In the genomic region with DNA sequence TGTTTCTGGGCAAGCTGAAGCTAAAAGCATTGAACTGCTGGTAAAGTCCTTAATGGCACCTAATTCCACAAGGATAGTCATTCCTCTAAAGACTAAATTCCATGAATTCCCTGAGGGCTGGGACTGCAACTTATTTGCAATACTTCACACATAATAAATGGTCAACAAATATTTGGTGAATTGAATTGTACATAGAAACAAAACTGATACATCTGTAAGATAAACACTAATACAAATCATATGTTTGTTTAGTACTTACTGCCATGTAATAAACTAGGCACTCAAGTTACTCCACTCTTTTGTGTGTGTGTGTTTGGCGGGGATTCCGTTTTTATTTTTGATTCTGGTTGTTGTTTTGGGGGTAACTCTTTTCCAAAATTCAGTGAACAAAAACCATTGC, we compare ENCODE assay signal across 18 cellular contexts.
DNase-seq lines count a peak whose midpoint lies in the region; TF ChIP-seq lines count a peak whose summit lies in the region.
"Had no signal": no experiment of that assay in that cellular context is flagged by ENCODE, and none has a peak within 500 bp of the region (broad histone marks: within the 10 kb centered on the region; RNA-seq: fewer than 3 reads in every experiment).

No MANE protein-coding gene starts in this region.

- peaks cover 29% of the 10 kb centered on the region for H3K9me3 Mint-ChIP-seq in nephron progenitor cell
- H3K9me3 Mint-ChIP-seq: T-helper 2 cell treated with Interferon-gamma antibody and Interleukin-4, amounts not matched to agents 5 μg/mL and 100 μg/mL, for 36 hours had no signal

- CTCF ChIA-PET in GM10248 (lab: Yijun Ruan, JAX): no interaction called here

- no peaks in the 10 kb centered on the region for H3K36me3 ChIP-seq in breast epithelium
- H3K36me3 ChIP-seq: SJSA1 had no signal

- peaks cover 14% of the 10 kb centered on the region for H3K4me1 Mint-ChIP-seq in nephron progenitor cell
- H3K4me1 Mint-ChIP-seq: B cell had no signal

- DNase-seq in DMS153 (lab: John Stamatoyannopoulos, UW) (peak; percentile 22), DMS153 treated with DMSO at 0.1 percent for 48 hours (lab: John Stamatoyannopoulos, UW; ENCODE audit: unreplicated experiment) (no peak), T47D (ENCODE audit: low read depth in 1 of 2, low spot score in 1 of 2) (peak; percentile 35 to 78), breast epithelium (ENCODE audit: low spot score in 2 of 2) (no peak), NCI-H748 treated with DMSO at 0.1 percent for 48 hours (lab: John Stamatoyannopoulos, UW) (peak; percentile 23), nephron progenitor cell (no peak), GM10248 (ENCODE audit: extremely low spot score) (no peak), H4 (ENCODE audit: low spot score) (no peak)
- DNase-seq: GF-D8, GM23248, KBM-7, NCI-H1436, NCI-H1930 had no signal

- in situ Hi-C loops in T47D (cut with HindIII; ENCODE audit: low pct_unique_long_range_greater_than_20kb, low sequenced_read_pairs): no loop called here

- no peak overlapping the region for H3K4me3 ChIP-seq in breast epithelium
- H3K4me3 ChIP-seq: GM12878, GM23248, SJSA1 had no signal

- POLR2A ChIA-PET in GM10248 (lab: Yijun Ruan, JAX): no interaction called here

- H3K27ac ChIP-seq in breast epithelium: no peak overlapping the region
- H3K27ac ChIP-seq: 22Rv1, GM23248, SJSA1 had no signal

- H3K27me3 Mint-ChIP-seq in nephron progenitor cell (ENCODE audit: low read depth, poor library complexity): peaks cover 6% of the 10 kb centered on the region

- H3K4me1 ChIP-seq in breast epithelium: no peaks in the 10 kb centered on the region
- H3K4me1 ChIP-seq: SJSA1 had no signal

- H3K27me3 ChIP-seq in breast epithelium: peaks cover 0 to 6% of the 10 kb centered on the region in 2 donors
- H3K27me3 ChIP-seq: SJSA1 had no signal

- H3K27ac Mint-ChIP-seq in nephron progenitor cell: peak overlapping the region; percentile 8
- H3K27ac Mint-ChIP-seq: B cell; T-helper 2 cell treated with Interferon-gamma antibody and Interleukin-4, amounts not matched to agents 5 μg/mL and 100 μg/mL, for 36 hours had no signal

- no peak overlapping the region for H3K4me3 Mint-ChIP-seq in nephron progenitor cell
- H3K4me3 Mint-ChIP-seq: B cell; T-helper 2 cell treated with Interferon-gamma antibody and Interleukin-4, amounts not matched to agents 5 μg/mL and 100 μg/mL, for 36 hours had no signal

- TF ChIP-seq CTCF in breast epithelium (IDR thresholded peaks at IDR 0.05): no peak
- TF ChIP-seq CTCF in nephron progenitor cell (IDR thresholded peaks at IDR 0.05): no peak
- TF ChIP-seq CTCF in GM10248 (IDR thresholded peaks at IDR 0.05; ENCODE audit: control extremely low read depth, extremely low read depth, low read depth, missing control alignments): no peak

- H3K36me3 Mint-ChIP-seq in nephron progenitor cell (ENCODE audit: low read depth): no peaks in the 10 kb centered on the region

- TF ChIP-seq POLR2A in breast epithelium (IDR thresholded peaks at IDR 0.05): no peak

- H3K9me3 ChIP-seq in breast epithelium: peaks cover 0 to 3% of the 10 kb centered on the region in 2 donors
- H3K9me3 ChIP-seq: SJSA1 had no signal

- intact Hi-C loops in breast epithelium (cut with DNase I; ENCODE audit: low total_unique reads): no loop called here

Comparison
In these comparisons a context has a peak if more than half of its experiments do, and no peak if none do; other contexts are left out.
1. DNase-seq: peak in DMS153 (single experiment), T47D (2 of 2) and NCI-H748 treated with DMSO at 0.1 percent for 48 hours (single experiment); none in DMS153 treated with DMSO at 0.1 percent for 48 hours (single experiment), breast epithelium (0 of 2), nephron progenitor cell (single experiment), GM10248 (single experiment) and H4 (single experiment).